Comparison of ENCODE assay signal across 8 cellular contexts in the genomic region with DNA sequence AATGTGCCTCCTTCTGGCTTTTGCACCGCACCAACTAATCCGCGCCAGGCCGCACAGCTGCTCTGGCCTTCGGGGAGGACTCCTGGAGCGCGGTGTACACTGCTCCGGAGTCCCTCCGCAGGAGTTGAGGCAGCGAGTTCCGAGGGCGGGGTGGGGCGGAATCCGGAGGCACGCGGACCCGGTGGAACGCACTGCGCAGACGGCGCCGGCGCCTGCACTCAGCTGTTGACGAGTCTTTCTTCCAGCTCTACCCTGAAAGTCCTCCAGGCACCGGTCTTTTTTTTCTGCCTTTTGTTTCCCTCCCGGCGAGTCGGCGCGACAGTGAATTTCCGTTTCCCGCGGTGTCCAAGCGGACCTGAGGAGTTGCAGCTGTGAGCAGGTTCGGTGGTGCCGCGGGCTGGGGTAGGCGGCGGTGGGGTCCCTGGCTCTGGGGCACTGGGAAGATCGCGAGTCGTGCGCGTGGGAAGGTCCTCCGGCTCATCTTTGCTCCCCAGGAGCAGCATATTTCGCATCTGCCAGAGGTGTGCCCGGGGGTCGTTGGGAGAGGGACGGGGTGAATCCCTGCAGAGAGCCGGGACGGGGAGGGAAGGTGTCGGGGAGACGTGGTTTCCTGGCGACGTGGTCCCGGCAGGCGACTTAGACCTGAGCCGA. TPM values are rescaled to one million over a fixed set of nuclear protein-coding genes. Genes with fewer than 3 reads are reported as not detected.
A peak's percentile ranks its signal among the peaks of the same experiment; 100 is the strongest.
DNase-seq lines count a peak whose midpoint lies in the region; ATAC-seq, FAIRE-seq and TF ChIP-seq lines count a peak whose summit lies in the region.

No MANE protein-coding gene starts in this region.

- peak; percentile 25 for DNase-seq in DMS79 (lab: John Stamatoyannopoulos, UW)
- peak; percentile 63 to 64 for DNase-seq in SJSA1 (ENCODE audit: low read depth in 1 of 2, low spot score in 2 of 2)
- peak; percentile 66 for DNase-seq in activated naive CD8-positive, alpha-beta T cell treated with anti-CD3 and anti-CD28 coated beads, Interleukin-2, amount 10 ng/mL, durations not matched to agents 7 days and 5 days
- DNase-seq in heart right ventricle: peak; percentile 73 to 80
- DNase-seq in trophoblast cell: peak; percentile 10 to 46
- DNase-seq in GM12891 (ENCODE audit: insufficient read length, low spot score): no peak

- H3K9me3 ChIP-seq in SJSA1 (replicated peaks) (no peaks in the 10 kb centered on the region), heart right ventricle (peaks cover 0 to 3% (median 0%) of the 10 kb centered on the region in 11 donors), trophoblast cell (ENCODE audit: insufficient read depth, low read depth, low read length) (peaks cover 3% of the 10 kb centered on the region)

- peak overlapping the region; percentile 87 for H4K91ac ChIP-seq in trophoblast cell (ENCODE audit: low read depth, low read length)

- H3K27me3 Mint-ChIP-seq in activated naive CD8-positive, alpha-beta T cell treated with anti-CD3 and anti-CD28 coated beads, Interleukin-2, amount 10 ng/mL, durations not matched to agents 7 days and 5 days: peaks cover 68% of the 10 kb centered on the region

- H2BK120ac ChIP-seq in trophoblast cell (ENCODE audit: insufficient read depth, low read length, poor library complexity): peak overlapping the region; percentile 84

- H4K8ac ChIP-seq in trophoblast cell (ENCODE audit: low read depth, low read length): peak overlapping the region; percentile 100

- no peak for FAIRE-seq in GM12891 (lab: Jason Lieb, UNC)

- no peaks in the 10 kb centered on the region for H3K9me3 Mint-ChIP-seq in activated naive CD8-positive, alpha-beta T cell treated with anti-CD3 and anti-CD28 coated beads, Interleukin-2, amount 10 ng/mL, durations not matched to agents 7 days and 5 days

- H3K79me2 ChIP-seq in trophoblast cell (ENCODE audit: control insufficient read depth, insufficient read depth, low read length, poor library complexity): peaks cover 5% of the 10 kb centered on the region

- no peak for TF ChIP-seq POLR2A in GM12891 (IDR thresholded peaks at IDR 0.05; ENCODE audit: low read depth, low read length)

- H3K36me3 Mint-ChIP-seq in activated naive CD8-positive, alpha-beta T cell treated with anti-CD3 and anti-CD28 coated beads, Interleukin-2, amount 10 ng/mL, durations not matched to agents 7 days and 5 days: no peaks in the 10 kb centered on the region

- H3K23ac ChIP-seq in trophoblast cell (ENCODE audit: low read length): no peak overlapping the region

- H3K18ac ChIP-seq in trophoblast cell (ENCODE audit: low read length): peak overlapping the region; percentile 88

- peak overlapping the region; percentile 89 for H3K4me3 Mint-ChIP-seq in activated naive CD8-positive, alpha-beta T cell treated with anti-CD3 and anti-CD28 coated beads, Interleukin-2, amount 10 ng/mL, durations not matched to agents 7 days and 5 days

- H2AK5ac ChIP-seq in trophoblast cell (ENCODE audit: low read length): no peak overlapping the region

- peak overlapping the region; percentile 58 for H3K4ac ChIP-seq in trophoblast cell (ENCODE audit: low read depth, low read length)

- intact Hi-C loops in heart right ventricle (cut with DNase I): no loop called here

- H3K4me1 ChIP-seq in SJSA1 (replicated peaks) (peaks cover 5% of the 10 kb centered on the region; the same call in 1 of the 2 replicates), heart right ventricle (peaks cover 0 to 29% (median 7%) of the 10 kb centered on the region in 9 donors), trophoblast cell (ENCODE audit: control insufficient read depth in 1 of 2, insufficient read depth in 2 of 2, low read length in 2 of 2) (peaks cover 3 to 4% of the 10 kb centered on the region in 2 experiments), urinary bladder (ENCODE audit: insufficient read depth) (no peaks in the 10 kb centered on the region)

- peak overlapping the region; percentile 97 for H2AFZ ChIP-seq in trophoblast cell (ENCODE audit: insufficient read depth, low read length, poor library complexity)

- H3K14ac ChIP-seq in trophoblast cell (ENCODE audit: low read length): peak overlapping the region; percentile 95

- no peak for TF ChIP-seq CTCF in heart right ventricle (IDR thresholded peaks at IDR 0.05)

- H3K79me1 ChIP-seq in trophoblast cell (ENCODE audit: low read length): peaks cover 3% of the 10 kb centered on the region

- peak overlapping the region; percentile 84 for H3K9ac ChIP-seq in trophoblast cell (ENCODE audit: low read length)

- peak overlapping the region; percentile 38 for H2BK5ac ChIP-seq in trophoblast cell (ENCODE audit: low read depth, low read length, poor library complexity)

- peaks cover 13% of the 10 kb centered on the region for H3K4me1 Mint-ChIP-seq in activated naive CD8-positive, alpha-beta T cell treated with anti-CD3 and anti-CD28 coated beads, Interleukin-2, amount 10 ng/mL, durations not matched to agents 7 days and 5 days

- peak overlapping the region; percentile 94 for H3K4me2 ChIP-seq in trophoblast cell (ENCODE audit: low read length)

- H3K4me3 ChIP-seq in SJSA1: peak overlapping the region; percentile 43
- H3K4me3 ChIP-seq in heart right ventricle: peak overlapping the region; percentile 41 to 93 (median 67)
- peak overlapping the region; percentile 81 for H3K4me3 ChIP-seq in trophoblast cell (ENCODE audit: low read depth, low read length)
- H3K4me3 ChIP-seq in urinary bladder (ENCODE audit: low read depth, low read length): peak overlapping the region; percentile 51

- H3K27me3 ChIP-seq in SJSA1 (replicated peaks): peaks cover 2% of the 10 kb centered on the region; the same call in 1 of the 2 replicates
- H3K27me3 ChIP-seq in heart right ventricle: peaks cover 0 to 23% (median 0%) of the 10 kb centered on the region in 7 donors
- H3K27me3 ChIP-seq in trophoblast cell (ENCODE audit: insufficient read depth, low read length): no peaks in the 10 kb centered on the region

- ATAC-seq in HG03520 (IDR thresholded peaks at IDR 0.05; ENCODE audit: unreplicated experiment) (peak; percentile 48), heart right ventricle (peak; percentile 95 to 98 (median 97))
- peak; percentile 92 for ATAC-seq in activated naive CD8-positive, alpha-beta T cell treated with anti-CD3 and anti-CD28 coated beads, Interleukin-2, amount 10 ng/mL, durations not matched to agents 7 days and 5 days (ENCODE audit: low read depth)

- peak overlapping the region; percentile 27 for H2BK12ac ChIP-seq in trophoblast cell (ENCODE audit: low read length)

- no peak overlapping the region for H3K27ac ChIP-seq in SJSA1
- H3K27ac ChIP-seq in heart right ventricle: peak overlapping the region; percentile 5 to 92 (median 80)
- no peak overlapping the region for H3K27ac ChIP-seq in trophoblast cell (ENCODE audit: low read depth, low read length)
- peak overlapping the region; percentile 42 for H3K27ac ChIP-seq in urinary bladder (ENCODE audit: low read depth)

- H3K36me3 ChIP-seq in SJSA1 (no peaks in the 10 kb centered on the region), heart right ventricle (peaks cover 0 to 12% (median 0%) of the 10 kb centered on the region in 9 donors), trophoblast cell (ENCODE audit: control insufficient read depth in 1 of 2, insufficient read depth in 2 of 2, low read length in 2 of 2) (peaks cover 1 to 2% of the 10 kb centered on the region in 2 experiments), urinary bladder (ENCODE audit: insufficient read depth) (no peaks in the 10 kb centered on the region)

- POLR2A ChIA-PET in activated naive CD8-positive, alpha-beta T cell treated with anti-CD3 and anti-CD28 coated beads, Interleukin-2, amount 10 ng/mL, durations not matched to agents 7 days and 5 days (lab: Charles Lee): no interaction called here

- WGBS in heart right ventricle, 2 donors: 0% methylated on average over 58 of the region's 58 CpGs
- WGBS in trophoblast cell (ENCODE audit: extremely low coverage, insufficient coverage, insufficient read length): no CpG with 5 or more reads among the region's 58 CpGs
- WGBS in urinary bladder: under 1% methylated on average over 58 of the region's 58 CpGs

- H3K27ac Mint-ChIP-seq in activated naive CD8-positive, alpha-beta T cell treated with anti-CD3 and anti-CD28 coated beads, Interleukin-2, amount 10 ng/mL, durations not matched to agents 7 days and 5 days: no peak overlapping the region

- H4K12ac ChIP-seq in trophoblast cell (ENCODE audit: low read depth, low read length): peak overlapping the region; percentile 91

TF ChIP-seq in GM12891, 5 proteins besides CTCF, POLR2A, EP300 and RAD21:
- TF ChIP-seq POLR2AphosphoS5 (IDR thresholded peaks at IDR 0.05; ENCODE audit: low read depth, low read length): no peak
- TF ChIP-seq PAX5 (IDR thresholded peaks at IDR 0.05; ENCODE audit: insufficient read depth, low read length, severe bottlenecking): no peak
- no peak for TF ChIP-seq POU2F2 (IDR thresholded peaks at IDR 0.05; ENCODE audit: low read depth, low read length)

RNA-seq across cellular contexts. Expression of gene SFTPD, which starts 44.1 kb away (rescaled TPM):
- 0.29 TPM in 1 of 2 replicates, not detected in the other for total RNA-seq in SJSA1 (2014; rRNA removed; shearing (Covaris generic))
- total RNA-seq in activated naive CD8-positive, alpha-beta T cell treated with anti-CD3 and anti-CD28 coated beads, Interleukin-2, amount 10 ng/mL, durations not matched to agents 7 days and 5 days: not detected
- total RNA-seq in heart right ventricle: 1 to 10 TPM in 4 of 10 donors, under 1 TPM in 6; 0.29 to 2.2 (median 0.87) TPM
- under 1 TPM in 1 of 2 donors, not detected in 1; 0.22 TPM for polyA plus RNA-seq in heart right ventricle
- 0.14 and 0.19 TPM in 2 replicates for polyA plus RNA-seq in trophoblast cell (2013)
- not detected for total RNA-seq in urinary bladder
- 0.47 TPM for polyA plus RNA-seq in urinary bladder
- not detected for polyA plus RNA-seq in GM12891 (2012; ENCODE audit: low read depth, missing spikeins)

Comparison
In these comparisons a context has a peak if more than half of its experiments do, and no peak if none do; other contexts are left out.
1. H3K27ac ChIP-seq: peak in heart right ventricle (10 of 10) and urinary bladder (single experiment); none in SJSA1 (single experiment) and trophoblast cell (single experiment).
2. Peak in every context shown above with its lines, with median percentiles within 50 percentile points of each other: ATAC-seq and H3K4me3 ChIP-seq.